ENCODE assay signal across 16 cellular contexts in the genomic region with DNA sequence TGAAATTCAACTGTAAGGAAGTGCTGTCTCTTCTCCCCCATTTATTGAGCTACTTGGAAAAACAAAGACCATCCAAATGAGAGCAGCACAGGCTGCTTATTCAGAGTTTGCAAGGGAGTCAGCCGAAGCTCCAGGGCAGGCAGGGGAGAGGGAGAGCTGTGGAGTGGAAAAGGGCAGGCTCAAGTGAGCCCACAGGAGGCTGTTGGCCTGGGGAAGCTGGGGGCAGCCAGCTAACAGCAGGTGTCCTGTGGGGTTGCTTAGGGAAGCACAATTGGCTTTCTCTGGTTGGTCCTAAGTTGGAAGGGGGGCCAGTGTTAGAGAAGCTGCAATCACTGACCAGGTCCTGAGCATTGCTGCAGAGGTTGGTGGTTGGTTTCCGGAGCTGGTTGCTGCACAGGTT. TPM values are rescaled to one million over a fixed set of nuclear protein-coding genes. Genes with fewer than 3 reads are reported as not detected.
DNase-seq lines count a peak whose midpoint lies in the region; FAIRE-seq and TF ChIP-seq lines count a peak whose summit lies in the region.
"Had no signal": no experiment of that assay in that cellular context is flagged by ENCODE, and none has a peak within 500 bp of the region (broad histone marks: within the 10 kb centered on the region; RNA-seq: fewer than 3 reads in every experiment).

No MANE protein-coding gene starts in this region.

- no peak overlapping the region for H3K4ac ChIP-seq in H1 (replicated peaks; ENCODE audit: insufficient read length, low read depth, low read length)
- no peak overlapping the region for H3K4ac ChIP-seq in mesenchymal stem cell (ENCODE audit: low read depth in 1 of 2, low read length in 2 of 2)

- no peak for TF ChIP-seq POLR2A in H1 (IDR thresholded peaks at IDR 0.05; ENCODE audit: control extremely low read depth in 1 of 2, low read depth in 2 of 2, low read length in 2 of 2)

- peaks cover 0 to 2% of the 10 kb centered on the region in 2 experiments for H4K20me1 ChIP-seq in H1 (replicated peaks in 1 of 2; ENCODE audit: control insufficient read depth in 1 of 2, insufficient read depth in 2 of 2, low read length in 2 of 2)

- no peaks in the 10 kb centered on the region for H3K27me3 Mint-ChIP-seq in neural crest cell (ENCODE audit: low read depth)
- H3K27me3 Mint-ChIP-seq: CD4-positive, CD25-positive, alpha-beta regulatory T cell; IgD-negative memory B cell had no signal

- 100% methylated on average over 2 of the region's 2 CpGs; no CpG with 5 or more reads in 1 of the 2 experiments for WGBS in H1 (ENCODE audit: extremely low coverage in 1 of 2, insufficient coverage in 1 of 2, insufficient read length in 1 of 2, insufficient replicate concordance in 2 of 2, low coverage in 1 of 2, low lambda C conversion rate in 2 of 2, missing lambda C conversion rate in 1 of 2), 2 experiments
- WGBS in mesenchymal stem cell, result 87% methylated on average over 2 of the region's 2 CpGs

- H3K4me1 ChIP-seq in NT2/D1 (ENCODE audit: insufficient read depth, insufficient read length) (peaks cover 22% of the 10 kb centered on the region), H1 (replicated peaks in 1 of 4; ENCODE audit: control insufficient read depth in 3 of 4, insufficient read depth in 4 of 4, low read length in 3 of 4) (peaks cover 9 to 15% (median 12%) of the 10 kb centered on the region in 4 experiments), kidney (ENCODE audit: control insufficient read depth in 1 of 2, insufficient read depth in 1 of 2, low read depth in 1 of 2, low read length in 2 of 2) (no peaks in the 10 kb centered on the region), mesenchymal stem cell (ENCODE audit: control insufficient read depth, insufficient read depth, low read depth, low read length) (no peaks in the 10 kb centered on the region)

- TF ChIP-seq RAD21 in H1 (IDR thresholded peaks at IDR 0.05 in 1 of 2, conservative IDR thresholded peaks at IDR 0.05 in 1 of 2; ENCODE audit: low read depth in 2 of 2, low read length in 2 of 2), result no peak

- H2BK120ac ChIP-seq in H1 (replicated peaks; ENCODE audit: low read depth, low read length) (peak overlapping the region; percentile 64), mesenchymal stem cell (ENCODE audit: low read depth, low read length) (no peak overlapping the region)

- H3K27ac Mint-ChIP-seq in neural crest cell (ENCODE audit: unreplicated experiment), result peak overlapping the region; percentile 16

- H3K4me3 Mint-ChIP-seq in neural crest cell, result no peak overlapping the region
- H3K4me3 Mint-ChIP-seq: CD4-positive, CD25-positive, alpha-beta regulatory T cell had no signal

- H4K5ac ChIP-seq in H1 (ENCODE audit: insufficient read length, low read depth, low read length), result no peak overlapping the region

- H3K23me2 ChIP-seq in H1 (ENCODE audit: low read depth, low read length), result no peaks in the 10 kb centered on the region

- DNase-seq in NT2/D1 (ENCODE audit: low read depth, low spot score) (no peak), H1 (ENCODE audit: low read depth in 1 of 2, low spot score in 2 of 2) (no peak), neural crest cell (ENCODE audit: low read depth, low spot score) (no peak), kidney (no peak), mesenchymal stem cell (no peak), NCI-H226 (no peak)
- DNase-seq in stimulated activated CD4-positive, alpha-beta T cell treated with anti-CD3 and anti-CD28 coated beads, Interleukin-1b, Interleukin-23, amount 100 ng/mL, for 48 hours, result no peak
- DNase-seq: CD4-positive, CD25-positive, alpha-beta regulatory T cell; DMS79; HCEC 1CT; NCI-H1105 treated with DMSO at 0.1 percent for 48 hours; NCI-H187; NCI-H446 treated with DMSO at 0.1 percent for 48 hours; NCI-H526 treated with DMSO at 0.1 percent for 48 hours; Right ventricle myocardium superior had no signal

- H3K4me2 ChIP-seq in H1 (ENCODE audit: insufficient read depth in 1 of 2, low read depth in 2 of 2, low read length in 2 of 2), result no peak overlapping the region
- H3K4me2 ChIP-seq in mesenchymal stem cell (ENCODE audit: low read length, poor library complexity, severe bottlenecking), result no peak overlapping the region

- H2BK12ac ChIP-seq in H1 (ENCODE audit: low read depth, low read length) (no peak overlapping the region), mesenchymal stem cell (ENCODE audit: low read length in 2 of 2) (no peak overlapping the region)

- H3K14ac ChIP-seq in H1 (ENCODE audit: insufficient read length), result no peak overlapping the region
- H3K14ac ChIP-seq in mesenchymal stem cell (ENCODE audit: low read length in 2 of 2), result no peak overlapping the region

- H3K79me1 ChIP-seq in H1 (ENCODE audit: low read depth, low read length) (no peaks in the 10 kb centered on the region), mesenchymal stem cell (replicated peaks; ENCODE audit: low read length, poor library complexity, severe bottlenecking) (peaks cover 5% of the 10 kb centered on the region)

- no peak overlapping the region for H3K4me3 ChIP-seq in NT2/D1 (ENCODE audit: insufficient read length, low read depth)
- no peak overlapping the region for H3K4me3 ChIP-seq in H1 (ENCODE audit: extremely low read depth in 1 of 4, insufficient read depth in 2 of 4, low read depth in 3 of 4, low read length in 4 of 4)
- H3K4me3 ChIP-seq in kidney (ENCODE audit: low read length in 2 of 2), result no peak overlapping the region
- H3K4me3 ChIP-seq in mesenchymal stem cell (ENCODE audit: insufficient read depth in 1 of 2, low read depth in 1 of 2, low read length in 2 of 2), result no peak overlapping the region

- H3K9me3 ChIP-seq in NT2/D1 (ENCODE audit: insufficient read depth, low read length), result no peaks in the 10 kb centered on the region
- H3K9me3 ChIP-seq in H1 (ENCODE audit: insufficient read depth in 2 of 2, low read depth in 1 of 2, low read length in 1 of 2), result no peaks in the 10 kb centered on the region
- no peaks in the 10 kb centered on the region for H3K9me3 ChIP-seq in kidney (ENCODE audit: control insufficient read depth in 1 of 2, low read length in 2 of 2)
- H3K9me3 ChIP-seq in mesenchymal stem cell (ENCODE audit: control insufficient read depth, low read length), result no peaks in the 10 kb centered on the region

- peak overlapping the region; percentile 65; the same call in 1 of the 2 replicates for H2AK5ac ChIP-seq in H1 (ENCODE audit: low read depth, low read length)
- H2AK5ac ChIP-seq in mesenchymal stem cell (ENCODE audit: low read length, severe bottlenecking), result no peak overlapping the region

- H4K91ac ChIP-seq in H1 (replicated peaks; ENCODE audit: insufficient read length, low read length), result no peak overlapping the region
- no peak overlapping the region for H4K91ac ChIP-seq in mesenchymal stem cell (ENCODE audit: low read length)

- H4K8ac ChIP-seq in H1 (ENCODE audit: extremely low read depth, insufficient read depth, low read length), result 0 out of 2 replicates have a peak overlapping the region, but pooled peaks have one; percentile 45
- no peak overlapping the region for H4K8ac ChIP-seq in mesenchymal stem cell (ENCODE audit: low read length)

- H3K27ac ChIP-seq in H1 (ENCODE audit: low read depth, low read length) (no peak overlapping the region), kidney (ENCODE audit: low read depth in 2 of 2, low read length in 2 of 2) (no peak overlapping the region), mesenchymal stem cell (ENCODE audit: low read length, poor library complexity, severe bottlenecking) (no peak overlapping the region)

- H3K9me3 Mint-ChIP-seq in neural crest cell, result no peaks in the 10 kb centered on the region
- H3K9me3 Mint-ChIP-seq: CD4-positive, CD25-positive, alpha-beta regulatory T cell; IgD-negative memory B cell had no signal

- H2BK5ac ChIP-seq in H1 (ENCODE audit: low read depth, low read length) (no peak overlapping the region; the same call in 1 of the 2 replicates), mesenchymal stem cell (ENCODE audit: low read depth, low read length, poor library complexity, severe bottlenecking) (no peak overlapping the region)

- H3K27me3 ChIP-seq in NT2/D1 (ENCODE audit: insufficient read depth, insufficient read length), result peaks cover 31% of the 10 kb centered on the region
- H3K27me3 ChIP-seq in H1 (replicated peaks in 1 of 4; ENCODE audit: control insufficient read depth in 3 of 4, extremely low read depth in 1 of 4, insufficient read depth in 3 of 4, low read length in 3 of 4), result peaks cover 0 to under 1% (median 0%) of the 10 kb centered on the region in 4 experiments; a peak in 1 of 7 replicates
- no peaks in the 10 kb centered on the region for H3K27me3 ChIP-seq in mesenchymal stem cell (ENCODE audit: control insufficient read depth in 1 of 2, insufficient read depth in 1 of 2, low read length in 2 of 2)

- H3K36me3 ChIP-seq in NT2/D1 (ENCODE audit: insufficient read depth, insufficient read length, low read length) (no peaks in the 10 kb centered on the region), H1 (ENCODE audit: control insufficient read depth in 2 of 4, insufficient read depth in 4 of 4, low read length in 3 of 4) (no peaks in the 10 kb centered on the region), kidney (ENCODE audit: control insufficient read depth in 1 of 2, insufficient read depth in 2 of 2, low read length in 2 of 2) (no peaks in the 10 kb centered on the region), mesenchymal stem cell (ENCODE audit: control insufficient read depth in 1 of 2, insufficient read depth in 2 of 2, low read depth in 1 of 2, low read length in 2 of 2) (peaks cover 0 to 20% of the 10 kb centered on the region in 2 experiments)

- POLR2A ChIA-PET in H1 (lab: Charles Lee; ENCODE audit: partially characterized antibody), result interaction anchor here (0.9 to 1.5 kb wide), 4 partner anchors 11 to 23 kb away, joined by 3 to 5 read pairs (median 4); no protein-coding TSS in a partner anchor

- H2BK15ac ChIP-seq in H1 (ENCODE audit: low read length), result no peak overlapping the region
- no peak overlapping the region for H2BK15ac ChIP-seq in mesenchymal stem cell (ENCODE audit: low read depth, poor library complexity, severe bottlenecking)

- peaks cover 4% of the 10 kb centered on the region for H3K4me1 Mint-ChIP-seq in neural crest cell

- peak overlapping the region; percentile 32 for H3K18ac ChIP-seq in H1 (ENCODE audit: extremely low read depth, low read length)
- no peak overlapping the region for H3K18ac ChIP-seq in mesenchymal stem cell (ENCODE audit: low read depth in 1 of 2, low read length in 2 of 2)

- H3K79me2 ChIP-seq in H1 (ENCODE audit: control insufficient read depth in 1 of 2, insufficient read depth in 2 of 2, low read length in 2 of 2), result no peaks in the 10 kb centered on the region

- TF ChIP-seq CTCF in H1 (IDR thresholded peaks at IDR 0.05; ENCODE audit: control extremely low read depth in 1 of 3, insufficient read depth in 1 of 3, low read depth in 1 of 3, low read length in 3 of 3) (no peak), neural crest cell (conservative IDR thresholded peaks at IDR 0.05) (no peak), kidney (IDR thresholded peaks at IDR 0.05; ENCODE audit: borderline replicate concordance, extremely low read depth, insufficient read depth) (no peak)

- no peak for TF ChIP-seq EP300 in H1 (IDR thresholded peaks at IDR 0.05; ENCODE audit: borderline replicate concordance in 1 of 2, low read depth in 2 of 2, low read length in 2 of 2)

- no peak overlapping the region for H3K56ac ChIP-seq in H1 (replicated peaks; ENCODE audit: insufficient read length, low read depth, low read length)

- no peak overlapping the region for H3K23ac ChIP-seq in H1 (ENCODE audit: insufficient read length)
- no peak overlapping the region for H3K23ac ChIP-seq in mesenchymal stem cell (ENCODE audit: low read length in 2 of 2)

- H2AFZ ChIP-seq in H1 (ENCODE audit: low read length) (no peak overlapping the region), mesenchymal stem cell (ENCODE audit: low read depth, low read length) (no peak overlapping the region)

- FAIRE-seq in H1 (lab: Jason Lieb, UNC), result no peak
- FAIRE-seq in kidney (lab: Jason Lieb, UNC), result no peak

- CTCF ChIA-PET in H1 (lab: Charles Lee; ENCODE audit: partially characterized antibody), result interaction anchor here (0.6 to 4.5 kb wide), 6 partner anchors 23 to 619 kb away, joined by 3 to 18 read pairs (median 4); no protein-coding TSS in a partner anchor

- H3K9ac ChIP-seq in NT2/D1 (ENCODE audit: insufficient read length, low read depth), result peak overlapping the region; percentile 24
- H3K9ac ChIP-seq in H1 (replicated peaks in 1 of 4; ENCODE audit: extremely low read depth in 1 of 4, low read depth in 3 of 4, low read length in 3 of 4), result no peak overlapping the region
- H3K9ac ChIP-seq in kidney (ENCODE audit: low read length in 2 of 2), result no peak overlapping the region
- H3K9ac ChIP-seq in mesenchymal stem cell (ENCODE audit: low read length), result no peak overlapping the region

- intact Hi-C loops in kidney (cut with DNase I), result no loop called here

- H2BK20ac ChIP-seq in H1 (ENCODE audit: low read length), result 0 out of 2 replicates have a peak overlapping the region, but pooled peaks have one; percentile 72

- H3K36me3 Mint-ChIP-seq in neural crest cell (ENCODE audit: low read depth), result no peaks in the 10 kb centered on the region
- H3K36me3 Mint-ChIP-seq: CD4-positive, CD25-positive, alpha-beta regulatory T cell; IgD-negative memory B cell had no signal

RNA-seq across cellular contexts. Expression of a gene that starts 23.9 kb away (rescaled TPM):
- total RNA-seq in H1 (2021; fragmentation: NEBNext Ultra II Directional; extraction: Animal tissue kit (Norgen Biotek cat#: 25700)), result 4.1 and 6.2 TPM in 2 replicates
- polyA plus RNA-seq in H1 (2011; rRNA removed) (5.9 and 10.5 TPM in 2 replicates), kidney (ENCODE audit: insufficient read depth, low read depth, low replicate concordance) (70.7 TPM)
- 8.0 TPM for polyA plus RNA-seq in H1 (2011; cell fraction: cytosol; rRNA removed)
- 23.0 TPM for polyA plus RNA-seq in H1 (2011; cell fraction: nucleus; rRNA removed)
- 5.2 to 8.6 TPM (median 7.7 TPM) in 4 replicates for polyA plus RNA-seq in H1 (2012, experiment 1 of 2)
- polyA plus RNA-seq in H1 (2012, experiment 2 of 2), result 7.8 TPM
- polyA plus RNA-seq in H1 (2013, experiment 1 of 2), result 5.2 TPM
- polyA plus RNA-seq in H1 (2013, experiment 2 of 2), result 4.3 TPM
- polyA minus RNA-seq in H1 (2011; rRNA and poly(A)+ RNA removed), result 3.4 and 6.9 TPM in 2 replicates
- polyA minus RNA-seq in H1 (2011; cell fraction: cytosol; rRNA and poly(A)+ RNA removed), result 3.6 TPM
- polyA minus RNA-seq in H1 (2011; cell fraction: nucleus; rRNA and poly(A)+ RNA removed), result 5.3 TPM
- total RNA-seq in neural crest cell (10.5 and 11.1 TPM in 2 replicates), kidney (9.7 TPM)
- polyA plus RNA-seq in mesenchymal stem cell (2013, experiment 1 of 2), result 8.1 TPM
- 7.2 TPM for polyA plus RNA-seq in mesenchymal stem cell (2013, experiment 2 of 2)

RNA-seq across cellular contexts. Expression of a gene that starts 50.6 kb away (rescaled TPM):
- total RNA-seq in H1 (2021; fragmentation: NEBNext Ultra II Directional; extraction: Animal tissue kit (Norgen Biotek cat#: 25700)), result 41.9 and 47.8 TPM in 2 replicates
- polyA plus RNA-seq in H1 (2011; rRNA removed), result 103 and 153 TPM in 2 replicates
- polyA plus RNA-seq in H1 (2011; cell fraction: cytosol; rRNA removed), result 80.8 TPM
- polyA plus RNA-seq in H1 (2011; cell fraction: nucleus; rRNA removed), result 202 TPM
- 26.3 to 50.2 TPM (median 47.7 TPM) in 4 replicates for polyA plus RNA-seq in H1 (2012, experiment 1 of 2)
- polyA plus RNA-seq in H1 (2012, experiment 2 of 2), result 46.4 TPM
- 62.3 TPM for polyA plus RNA-seq in H1 (2013, experiment 1 of 2)
- polyA plus RNA-seq in H1 (2013, experiment 2 of 2), result 53.9 TPM
- polyA minus RNA-seq in H1 (2011; rRNA and poly(A)+ RNA removed), result 46.0 and 81.2 TPM in 2 replicates
- polyA minus RNA-seq in H1 (2011; cell fraction: cytosol; rRNA and poly(A)+ RNA removed), result 40.2 TPM
- 34.3 TPM for polyA minus RNA-seq in H1 (2011; cell fraction: nucleus; rRNA and poly(A)+ RNA removed)
- 42.8 and 44.8 TPM in 2 replicates for total RNA-seq in neural crest cell
- total RNA-seq in kidney, result 23.9 TPM
- 37.1 TPM for polyA plus RNA-seq in kidney (ENCODE audit: insufficient read depth, low read depth, low replicate concordance)
- 21.4 TPM for polyA plus RNA-seq in mesenchymal stem cell (2013, experiment 1 of 2)
- 21.0 TPM for polyA plus RNA-seq in mesenchymal stem cell (2013, experiment 2 of 2)

RNA-seq across cellular contexts. Expression of a gene that starts 54.3 kb away (rescaled TPM):
- 68.3 and 73.7 TPM in 2 replicates for total RNA-seq in H1 (2021; fragmentation: NEBNext Ultra II Directional; extraction: Animal tissue kit (Norgen Biotek cat#: 25700))
- polyA plus RNA-seq in H1 (2011; rRNA removed) (67.1 and 87.0 TPM in 2 replicates), kidney (ENCODE audit: insufficient read depth, low read depth, low replicate concordance) (24.6 TPM)
- 81.6 TPM for polyA plus RNA-seq in H1 (2011; cell fraction: cytosol; rRNA removed)
- 85.0 TPM for polyA plus RNA-seq in H1 (2011; cell fraction: nucleus; rRNA removed)
- polyA plus RNA-seq in H1 (2012, experiment 1 of 2), result 64.7 to 67.4 TPM (median 66.0 TPM) in 4 replicates
- 71.8 TPM for polyA plus RNA-seq in H1 (2012, experiment 2 of 2)
- 29.2 TPM for polyA plus RNA-seq in H1 (2013, experiment 1 of 2)
- polyA plus RNA-seq in H1 (2013, experiment 2 of 2), result 30.1 TPM
- polyA minus RNA-seq in H1 (2011; rRNA and poly(A)+ RNA removed), result 70.4 and 79.2 TPM in 2 replicates
- 56.6 TPM for polyA minus RNA-seq in H1 (2011; cell fraction: cytosol; rRNA and poly(A)+ RNA removed)
- polyA minus RNA-seq in H1 (2011; cell fraction: nucleus; rRNA and poly(A)+ RNA removed), result 44.6 TPM
- total RNA-seq in neural crest cell (52.5 and 57.9 TPM in 2 replicates), kidney (23.0 TPM)
- 13.3 TPM for polyA plus RNA-seq in mesenchymal stem cell (2013, experiment 1 of 2)
- 13.5 TPM for polyA plus RNA-seq in mesenchymal stem cell (2013, experiment 2 of 2)

RNA-seq across cellular contexts. Expression of a gene that starts 54.4 kb away (rescaled TPM):
- total RNA-seq in H1 (2021; fragmentation: NEBNext Ultra II Directional; extraction: Animal tissue kit (Norgen Biotek cat#: 25700)), result 106 and 114 TPM in 2 replicates
- polyA plus RNA-seq in H1 (2011; rRNA removed) (57.7 and 76.6 TPM in 2 replicates), kidney (ENCODE audit: insufficient read depth, low read depth, low replicate concordance) (47.5 TPM)
- polyA plus RNA-seq in H1 (2011; cell fraction: cytosol; rRNA removed), result 111 TPM
- polyA plus RNA-seq in H1 (2011; cell fraction: nucleus; rRNA removed), result 292 TPM
- 78.9 to 101 TPM (median 93.9 TPM) in 4 replicates for polyA plus RNA-seq in H1 (2012, experiment 1 of 2)
- polyA plus RNA-seq in H1 (2012, experiment 2 of 2), result 16.4 TPM
- polyA plus RNA-seq in H1 (2013, experiment 1 of 2), result 104 TPM
- 87.0 TPM for polyA plus RNA-seq in H1 (2013, experiment 2 of 2)
- polyA minus RNA-seq in H1 (2011; rRNA and poly(A)+ RNA removed), result 45.0 and 55.2 TPM in 2 replicates
- 33.8 TPM for polyA minus RNA-seq in H1 (2011; cell fraction: cytosol; rRNA and poly(A)+ RNA removed)
- polyA minus RNA-seq in H1 (2011; cell fraction: nucleus; rRNA and poly(A)+ RNA removed), result 74.1 TPM
- total RNA-seq in neural crest cell (149 and 160 TPM in 2 replicates), kidney (74.1 TPM)
- polyA plus RNA-seq in mesenchymal stem cell (2013, experiment 1 of 2), result 45.8 TPM
- 43.4 TPM for polyA plus RNA-seq in mesenchymal stem cell (2013, experiment 2 of 2)
